1 cellular context compared by ENCODE assay signal in the genomic region with DNA sequence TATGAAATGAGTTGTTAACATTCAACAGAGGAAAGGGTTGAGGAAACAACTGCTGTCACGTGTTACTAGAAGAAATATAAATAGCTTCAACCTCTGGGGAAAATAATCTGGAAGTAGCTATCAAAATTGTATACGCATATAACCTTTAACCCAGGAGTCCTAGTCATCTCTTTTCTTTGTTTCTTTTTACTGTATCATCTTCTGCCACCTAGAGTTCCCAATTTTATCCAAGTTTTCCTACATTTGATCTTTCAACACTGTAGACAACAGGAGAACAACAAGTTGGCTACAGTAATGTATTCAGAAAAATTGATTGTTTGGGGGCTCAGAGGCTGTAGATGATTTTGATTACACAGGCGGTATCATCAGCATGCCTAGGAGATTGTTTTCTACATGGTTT.
TF ChIP-seq lines count a peak whose summit lies in the region.

No MANE protein-coding gene starts in this region.

TF ChIP-seq in HepG2, 621 proteins besides CTCF, POLR2A, EP300 and RAD21:
- TF ChIP-seq, protein P1, sequence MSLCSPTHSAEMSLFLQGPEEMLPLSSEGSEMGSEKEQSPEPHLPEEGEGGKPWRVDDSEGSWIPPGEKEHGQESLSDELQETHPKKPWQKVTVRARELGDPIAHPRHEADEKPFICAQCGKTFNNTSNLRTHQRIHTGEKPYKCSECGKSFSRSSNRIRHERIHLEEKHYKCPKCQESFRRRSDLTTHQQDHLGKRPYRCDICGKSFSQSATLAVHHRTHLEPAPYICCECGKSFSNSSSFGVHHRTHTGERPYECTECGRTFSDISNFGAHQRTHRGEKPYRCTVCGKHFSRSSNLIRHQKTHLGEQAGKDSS (CRISPR knock-in tag; IDR thresholded peaks at IDR 0.05; ENCODE audit: borderline replicate concordance, low read depth) = no peak
- TF ChIP-seq, protein P2, sequence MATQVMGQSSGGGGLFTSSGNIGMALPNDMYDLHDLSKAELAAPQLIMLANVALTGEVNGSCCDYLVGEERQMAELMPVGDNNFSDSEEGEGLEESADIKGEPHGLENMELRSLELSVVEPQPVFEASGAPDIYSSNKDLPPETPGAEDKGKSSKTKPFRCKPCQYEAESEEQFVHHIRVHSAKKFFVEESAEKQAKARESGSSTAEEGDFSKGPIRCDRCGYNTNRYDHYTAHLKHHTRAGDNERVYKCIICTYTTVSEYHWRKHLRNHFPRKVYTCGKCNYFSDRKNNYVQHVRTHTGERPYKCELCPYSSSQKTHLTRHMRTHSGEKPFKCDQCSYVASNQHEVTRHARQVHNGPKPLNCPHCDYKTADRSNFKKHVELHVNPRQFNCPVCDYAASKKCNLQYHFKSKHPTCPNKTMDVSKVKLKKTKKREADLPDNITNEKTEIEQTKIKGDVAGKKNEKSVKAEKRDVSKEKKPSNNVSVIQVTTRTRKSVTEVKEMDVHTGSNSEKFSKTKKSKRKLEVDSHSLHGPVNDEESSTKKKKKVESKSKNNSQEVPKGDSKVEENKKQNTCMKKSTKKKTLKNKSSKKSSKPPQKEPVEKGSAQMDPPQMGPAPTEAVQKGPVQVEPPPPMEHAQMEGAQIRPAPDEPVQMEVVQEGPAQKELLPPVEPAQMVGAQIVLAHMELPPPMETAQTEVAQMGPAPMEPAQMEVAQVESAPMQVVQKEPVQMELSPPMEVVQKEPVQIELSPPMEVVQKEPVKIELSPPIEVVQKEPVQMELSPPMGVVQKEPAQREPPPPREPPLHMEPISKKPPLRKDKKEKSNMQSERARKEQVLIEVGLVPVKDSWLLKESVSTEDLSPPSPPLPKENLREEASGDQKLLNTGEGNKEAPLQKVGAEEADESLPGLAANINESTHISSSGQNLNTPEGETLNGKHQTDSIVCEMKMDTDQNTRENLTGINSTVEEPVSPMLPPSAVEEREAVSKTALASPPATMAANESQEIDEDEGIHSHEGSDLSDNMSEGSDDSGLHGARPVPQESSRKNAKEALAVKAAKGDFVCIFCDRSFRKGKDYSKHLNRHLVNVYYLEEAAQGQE (IDR thresholded peaks at IDR 0.05; ENCODE audit: borderline replicate concordance in 1 of 2, low read depth in 1 of 2, low read length in 2 of 2) = no peak
- TF ChIP-seq, protein P3, sequence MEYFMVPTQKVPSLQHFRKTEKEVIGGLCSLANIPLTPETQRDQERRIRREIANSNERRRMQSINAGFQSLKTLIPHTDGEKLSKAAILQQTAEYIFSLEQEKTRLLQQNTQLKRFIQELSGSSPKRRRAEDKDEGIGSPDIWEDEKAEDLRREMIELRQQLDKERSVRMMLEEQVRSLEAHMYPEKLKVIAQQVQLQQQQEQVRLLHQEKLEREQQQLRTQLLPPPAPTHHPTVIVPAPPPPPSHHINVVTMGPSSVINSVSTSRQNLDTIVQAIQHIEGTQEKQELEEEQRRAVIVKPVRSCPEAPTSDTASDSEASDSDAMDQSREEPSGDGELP (IDR thresholded peaks at IDR 0.05; ENCODE audit: borderline replicate concordance, low read depth) = no peak
- TF ChIP-seq, protein P4, sequence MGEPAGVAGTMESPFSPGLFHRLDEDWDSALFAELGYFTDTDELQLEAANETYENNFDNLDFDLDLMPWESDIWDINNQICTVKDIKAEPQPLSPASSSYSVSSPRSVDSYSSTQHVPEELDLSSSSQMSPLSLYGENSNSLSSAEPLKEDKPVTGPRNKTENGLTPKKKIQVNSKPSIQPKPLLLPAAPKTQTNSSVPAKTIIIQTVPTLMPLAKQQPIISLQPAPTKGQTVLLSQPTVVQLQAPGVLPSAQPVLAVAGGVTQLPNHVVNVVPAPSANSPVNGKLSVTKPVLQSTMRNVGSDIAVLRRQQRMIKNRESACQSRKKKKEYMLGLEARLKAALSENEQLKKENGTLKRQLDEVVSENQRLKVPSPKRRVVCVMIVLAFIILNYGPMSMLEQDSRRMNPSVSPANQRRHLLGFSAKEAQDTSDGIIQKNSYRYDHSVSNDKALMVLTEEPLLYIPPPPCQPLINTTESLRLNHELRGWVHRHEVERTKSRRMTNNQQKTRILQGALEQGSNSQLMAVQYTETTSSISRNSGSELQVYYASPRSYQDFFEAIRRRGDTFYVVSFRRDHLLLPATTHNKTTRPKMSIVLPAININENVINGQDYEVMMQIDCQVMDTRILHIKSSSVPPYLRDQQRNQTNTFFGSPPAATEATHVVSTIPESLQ (CRISPR knock-in tag; conservative IDR thresholded peaks at IDR 0.05) = no peak
- TF ChIP-seq PHF5A (CRISPR knock-in tag; IDR thresholded peaks at IDR 0.05; ENCODE audit: low read depth, unreplicated experiment) (no peak), SUZ12 (IDR thresholded peaks at IDR 0.05; ENCODE audit: low read depth, low read length) (no peak), KLF15 (CRISPR knock-in tag; IDR thresholded peaks at IDR 0.05; ENCODE audit: borderline replicate concordance) (no peak)
- TF ChIP-seq, protein P5, sequence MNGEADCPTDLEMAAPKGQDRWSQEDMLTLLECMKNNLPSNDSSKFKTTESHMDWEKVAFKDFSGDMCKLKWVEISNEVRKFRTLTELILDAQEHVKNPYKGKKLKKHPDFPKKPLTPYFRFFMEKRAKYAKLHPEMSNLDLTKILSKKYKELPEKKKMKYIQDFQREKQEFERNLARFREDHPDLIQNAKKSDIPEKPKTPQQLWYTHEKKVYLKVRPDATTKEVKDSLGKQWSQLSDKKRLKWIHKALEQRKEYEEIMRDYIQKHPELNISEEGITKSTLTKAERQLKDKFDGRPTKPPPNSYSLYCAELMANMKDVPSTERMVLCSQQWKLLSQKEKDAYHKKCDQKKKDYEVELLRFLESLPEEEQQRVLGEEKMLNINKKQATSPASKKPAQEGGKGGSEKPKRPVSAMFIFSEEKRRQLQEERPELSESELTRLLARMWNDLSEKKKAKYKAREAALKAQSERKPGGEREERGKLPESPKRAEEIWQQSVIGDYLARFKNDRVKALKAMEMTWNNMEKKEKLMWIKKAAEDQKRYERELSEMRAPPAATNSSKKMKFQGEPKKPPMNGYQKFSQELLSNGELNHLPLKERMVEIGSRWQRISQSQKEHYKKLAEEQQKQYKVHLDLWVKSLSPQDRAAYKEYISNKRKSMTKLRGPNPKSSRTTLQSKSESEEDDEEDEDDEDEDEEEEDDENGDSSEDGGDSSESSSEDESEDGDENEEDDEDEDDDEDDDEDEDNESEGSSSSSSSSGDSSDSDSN (CRISPR knock-in tag; IDR thresholded peaks at IDR 0.05) = no peak
- TF ChIP-seq, protein P6, sequence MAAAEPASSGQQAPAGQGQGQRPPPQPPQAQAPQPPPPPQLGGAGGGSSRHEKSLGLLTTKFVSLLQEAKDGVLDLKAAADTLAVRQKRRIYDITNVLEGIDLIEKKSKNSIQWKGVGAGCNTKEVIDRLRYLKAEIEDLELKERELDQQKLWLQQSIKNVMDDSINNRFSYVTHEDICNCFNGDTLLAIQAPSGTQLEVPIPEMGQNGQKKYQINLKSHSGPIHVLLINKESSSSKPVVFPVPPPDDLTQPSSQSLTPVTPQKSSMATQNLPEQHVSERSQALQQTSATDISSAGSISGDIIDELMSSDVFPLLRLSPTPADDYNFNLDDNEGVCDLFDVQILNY (CRISPR knock-in tag; conservative IDR thresholded peaks at IDR 0.05) = no peak
- TF ChIP-seq, protein P7, sequence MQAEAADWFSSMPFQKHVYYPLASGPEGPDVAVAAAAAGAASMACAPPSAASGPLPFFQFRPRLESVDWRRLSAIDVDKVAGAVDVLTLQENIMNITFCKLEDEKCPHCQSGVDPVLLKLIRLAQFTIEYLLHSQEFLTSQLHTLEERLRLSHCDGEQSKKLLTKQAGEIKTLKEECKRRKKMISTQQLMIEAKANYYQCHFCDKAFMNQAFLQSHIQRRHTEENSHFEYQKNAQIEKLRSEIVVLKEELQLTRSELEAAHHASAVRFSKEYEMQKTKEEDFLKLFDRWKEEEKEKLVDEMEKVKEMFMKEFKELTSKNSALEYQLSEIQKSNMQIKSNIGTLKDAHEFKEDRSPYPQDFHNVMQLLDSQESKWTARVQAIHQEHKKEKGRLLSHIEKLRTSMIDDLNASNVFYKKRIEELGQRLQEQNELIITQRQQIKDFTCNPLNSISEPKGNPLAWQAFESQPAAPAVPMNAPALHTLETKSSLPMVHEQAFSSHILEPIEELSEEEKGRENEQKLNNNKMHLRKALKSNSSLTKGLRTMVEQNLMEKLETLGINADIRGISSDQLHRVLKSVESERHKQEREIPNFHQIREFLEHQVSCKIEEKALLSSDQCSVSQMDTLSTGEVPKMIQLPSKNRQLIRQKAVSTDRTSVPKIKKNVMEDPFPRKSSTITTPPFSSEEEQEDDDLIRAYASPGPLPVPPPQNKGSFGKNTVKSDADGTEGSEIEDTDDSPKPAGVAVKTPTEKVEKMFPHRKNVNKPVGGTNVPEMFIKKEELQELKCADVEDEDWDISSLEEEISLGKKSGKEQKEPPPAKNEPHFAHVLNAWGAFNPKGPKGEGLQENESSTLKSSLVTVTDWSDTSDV (CRISPR knock-in tag; IDR thresholded peaks at IDR 0.05) = no peak
